14 cellular contexts compared by ENCODE assay signal in the genomic region with DNA sequence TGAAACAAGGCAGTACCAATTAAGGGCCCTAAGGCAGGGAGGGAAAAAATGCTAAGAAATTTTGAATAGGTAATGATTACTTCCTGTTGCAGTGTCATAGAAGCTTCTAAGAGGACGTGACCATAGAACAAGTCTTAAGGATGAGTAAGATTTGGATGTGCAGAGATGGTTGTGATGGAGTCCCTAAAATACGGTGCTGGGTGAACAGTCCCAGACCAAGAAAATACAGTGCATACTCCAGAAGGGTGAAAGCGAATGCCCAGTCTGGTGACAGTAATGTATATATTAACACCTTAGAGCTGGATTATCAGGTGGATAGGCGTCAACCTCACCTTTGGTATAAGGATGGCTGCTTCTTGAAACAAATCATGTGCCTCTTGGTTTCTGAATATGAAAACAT.
A peak's percentile ranks its signal among the peaks of the same experiment; 100 is the strongest.
DNase-seq lines count a peak whose midpoint lies in the region; ATAC-seq lines count a peak whose summit lies in the region.
"Had no signal": no experiment of that assay in that cellular context is flagged by ENCODE, and none has a peak within 500 bp of the region (broad histone marks: within the 10 kb centered on the region; RNA-seq: fewer than 3 reads in every experiment).

No MANE protein-coding gene starts in this region.

- H3K36me3 Mint-ChIP-seq in activated T-helper 1 cell treated with anti-CD3 and anti-CD28 coated beads, Interleukin-12 subunit alpha, Interleukin-12 subunit beta, Interleukin-2, Interleukin-4 antibody, amounts not matched to agents 30 ng/mL and 10 ng/mL and 1 ng/mL, durations not matched to agents 14 hours and 24 hours and 36 hours (ENCODE audit: low read depth), result peaks cover 4% of the 10 kb centered on the region

- H3K4me1 Mint-ChIP-seq in activated T-helper 1 cell treated with anti-CD3 and anti-CD28 coated beads, Interleukin-12 subunit alpha, Interleukin-12 subunit beta, Interleukin-2, Interleukin-4 antibody, amounts not matched to agents 30 ng/mL and 10 ng/mL and 1 ng/mL, durations not matched to agents 14 hours and 24 hours and 36 hours (ENCODE audit: low read depth), result peaks cover 24% of the 10 kb centered on the region
- H3K4me1 Mint-ChIP-seq: WTC11 had no signal

- intact Hi-C loops in activated T-helper 1 cell treated with anti-CD3 and anti-CD28 coated beads, Interleukin-12 subunit alpha, Interleukin-12 subunit beta, Interleukin-2, Interleukin-4 antibody, amounts not matched to agents 30 ng/mL and 10 ng/mL and 1 ng/mL, durations not matched to agents 14 hours and 24 hours and 36 hours (cut with micrococcal nuclease), result loop anchor here (1.0 to 10.0 kb wide), 8 partner anchors 7 to 1035 kb away; no protein-coding TSS in a partner anchor

- no peak overlapping the region for H3K4me3 Mint-ChIP-seq in activated T-helper 1 cell treated with anti-CD3 and anti-CD28 coated beads, Interleukin-12 subunit alpha, Interleukin-12 subunit beta, Interleukin-2, Interleukin-4 antibody, amounts not matched to agents 30 ng/mL and 10 ng/mL and 1 ng/mL, durations not matched to agents 14 hours and 24 hours and 36 hours
- H3K4me3 Mint-ChIP-seq: effector memory CD8-positive, alpha-beta T cell; WTC11 had no signal

- H3K27ac Mint-ChIP-seq in activated T-helper 1 cell treated with anti-CD3 and anti-CD28 coated beads, Interleukin-12 subunit alpha, Interleukin-12 subunit beta, Interleukin-2, Interleukin-4 antibody, amounts not matched to agents 30 ng/mL and 10 ng/mL and 1 ng/mL, durations not matched to agents 14 hours and 24 hours and 36 hours, result peak overlapping the region; percentile 89
- H3K27ac Mint-ChIP-seq: effector memory CD8-positive, alpha-beta T cell; WTC11 had no signal

- H3K9me3 Mint-ChIP-seq in activated T-helper 1 cell treated with anti-CD3 and anti-CD28 coated beads, Interleukin-12 subunit alpha, Interleukin-12 subunit beta, Interleukin-2, Interleukin-4 antibody, amounts not matched to agents 30 ng/mL and 10 ng/mL and 1 ng/mL, durations not matched to agents 14 hours and 24 hours and 36 hours, result peaks cover 20% of the 10 kb centered on the region

- DNase-seq in activated T-helper 1 cell treated with anti-CD3 and anti-CD28 coated beads, Interleukin-12 subunit alpha, Interleukin-12 subunit beta, Interleukin-2, Interleukin-4 antibody, amounts not matched to agents 30 ng/mL and 10 ng/mL and 1 ng/mL, durations not matched to agents 14 hours and 24 hours and 36 hours (ENCODE audit: low spot score), result no peak
- DNase-seq in COR-L47 (lab: John Stamatoyannopoulos, UW) (no peak), UCSD-AML1 (lab: John Stamatoyannopoulos, UW; ENCODE audit: unreplicated experiment) (no peak)
- DNase-seq: DMS153; effector memory CD8-positive, alpha-beta T cell; left ventricle myocardium superior; MG63; NCI-H2029; NCI-H524 treated with DMSO at 0.1 percent for 48 hours had no signal

- peak; percentile 36 for ATAC-seq in GM18520 (IDR thresholded peaks at IDR 0.05; ENCODE audit: unreplicated experiment)
- peak; percentile 46 for ATAC-seq in GM19023 (IDR thresholded peaks at IDR 0.05; ENCODE audit: unreplicated experiment)
- ATAC-seq in HG02840 (IDR thresholded peaks at IDR 0.05; ENCODE audit: low FRiP score, unreplicated experiment), result peak; percentile 31
- no peak for ATAC-seq in HG03108 (IDR thresholded peaks at IDR 0.05; ENCODE audit: unreplicated experiment)
- ATAC-seq: effector memory CD8-positive, alpha-beta T cell; left ventricle myocardium superior; WTC11 had no signal

- H3K27me3 Mint-ChIP-seq in activated T-helper 1 cell treated with anti-CD3 and anti-CD28 coated beads, Interleukin-12 subunit alpha, Interleukin-12 subunit beta, Interleukin-2, Interleukin-4 antibody, amounts not matched to agents 30 ng/mL and 10 ng/mL and 1 ng/mL, durations not matched to agents 14 hours and 24 hours and 36 hours (ENCODE audit: insufficient read depth), result no peaks in the 10 kb centered on the region
- H3K27me3 Mint-ChIP-seq: effector memory CD8-positive, alpha-beta T cell had no signal
